16 cellular contexts compared by ENCODE assay signal in the genomic region with DNA sequence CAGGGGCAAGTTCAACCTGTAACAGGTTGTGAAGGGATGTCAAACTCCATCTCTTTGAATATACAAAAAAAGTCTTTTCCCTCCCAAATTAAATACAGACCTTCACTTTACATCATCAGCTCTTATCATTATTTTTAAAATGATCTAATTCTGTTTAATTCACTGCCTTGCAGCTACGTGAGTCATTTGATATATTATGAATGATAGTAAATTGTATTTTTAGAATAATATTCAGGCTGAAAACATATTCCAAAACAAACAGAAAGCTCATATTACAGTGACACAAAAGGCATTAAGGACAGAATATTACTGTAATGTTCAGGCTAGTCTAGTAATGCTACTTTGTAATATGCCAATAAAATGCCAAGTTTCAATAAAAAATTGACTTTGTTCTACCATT. TPM values are rescaled to one million over a fixed set of nuclear protein-coding genes. Genes with fewer than 3 reads are reported as not detected.
DNase-seq lines count a peak whose midpoint lies in the region; ATAC-seq, FAIRE-seq and TF ChIP-seq lines count a peak whose summit lies in the region.
"Had no signal": no experiment of that assay in that cellular context is flagged by ENCODE, and none has a peak within 500 bp of the region (broad histone marks: within the 10 kb centered on the region; RNA-seq: fewer than 3 reads in every experiment).

No MANE protein-coding gene starts in this region.

- TF ChIP-seq CTCF in left ventricle myocardium inferior (IDR thresholded peaks at IDR 0.05; ENCODE audit: borderline replicate concordance) (no peak), body of pancreas (IDR thresholded peaks at IDR 0.05) (no peak), GM13976 (IDR thresholded peaks at IDR 0.05; ENCODE audit: borderline replicate concordance, control extremely low read depth, extremely low read depth, insufficient read depth, missing control alignments) (no peak)

- in situ Hi-C loops in GM13976 (cut with MboI; ENCODE audit: low sequenced_read_pairs, unreplicated experiment): no loop called here

- intact Hi-C loops in left ventricle myocardium inferior (cut with micrococcal nuclease): no loop called here
- intact Hi-C loops in Right ventricle myocardium inferior (cut with DNase I): no loop called here
- intact Hi-C loops in body of pancreas (cut with DNase I): no loop called here
- intact Hi-C loops in aorta (cut with DNase I): no loop called here

- DNase-seq in left ventricle myocardium inferior: no peak
- DNase-seq in Right ventricle myocardium inferior (ENCODE audit: missing footprints): no peak
- DNase-seq in body of pancreas: no peak
- DNase-seq in hepatic stellate cell (ENCODE audit: low spot score): peak; percentile 40
- no peak for DNase-seq in aorta
- no peak for DNase-seq in GM12891 (ENCODE audit: insufficient read length, low spot score)
- no peak for DNase-seq in naive thymus-derived CD8-positive, alpha-beta T cell
- no peak for DNase-seq in GM13976 (ENCODE audit: low spot score)
- DNase-seq: NCI-H226; NCI-H69; NK-92 treated with Interleukin-12 subunit alpha and Interleukin-12 subunit beta, amount 100 ng/mL, for 24 hours had no signal

- 18 to 21% methylated on average over 1 of the region's 1 CpG for WGBS in body of pancreas, 2 donors
- 6 to 8% methylated on average over 1 of the region's 1 CpG for WGBS in aorta, 2 donors

- H3K4me1 ChIP-seq in left ventricle myocardium inferior (no peaks in the 10 kb centered on the region), body of pancreas (peaks cover 36% of the 10 kb centered on the region), aorta (ENCODE audit: control insufficient read depth in 1 of 2, insufficient read depth in 2 of 2, low read length in 2 of 2) (no peaks in the 10 kb centered on the region)

- no peak for FAIRE-seq in GM12891 (lab: Jason Lieb, UNC)
- FAIRE-seq: K562 had no signal

- ATAC-seq in Right ventricle myocardium inferior: no peak
- peak; percentile 47 for ATAC-seq in body of pancreas
- peak; percentile 62 for ATAC-seq in aorta (ENCODE audit: low FRiP score)
- no peak for ATAC-seq in naive thymus-derived CD8-positive, alpha-beta T cell
- ATAC-seq: HCT116, K562 had no signal

- H3K4me1 Mint-ChIP-seq in naive thymus-derived CD8-positive, alpha-beta T cell: peaks cover 0 to 5% (median 0%) of the 10 kb centered on the region in 4 donors

- H3K36me3 Mint-ChIP-seq in naive thymus-derived CD8-positive, alpha-beta T cell: no peaks in the 10 kb centered on the region

- H3K9me3 ChIP-seq in left ventricle myocardium inferior (replicated peaks) (no peaks in the 10 kb centered on the region), body of pancreas (no peaks in the 10 kb centered on the region), aorta (ENCODE audit: control insufficient read depth, low read length) (no peaks in the 10 kb centered on the region)
- H3K9me3 ChIP-seq: BLaER1 treated with 17β-estradiol and CSF1 and Interleukin-3, amounts not matched to agents 10 nM and 100 nM had no signal

- H3K27me3 ChIP-seq in left ventricle myocardium inferior (ENCODE audit: low read depth) (peaks cover 6% of the 10 kb centered on the region), body of pancreas (no peaks in the 10 kb centered on the region), aorta (ENCODE audit: control insufficient read depth in 1 of 2, insufficient read depth in 2 of 2, low read length in 1 of 2) (no peaks in the 10 kb centered on the region)
- H3K27me3 ChIP-seq: BLaER1 treated with 17β-estradiol and CSF1 and Interleukin-3, amounts not matched to agents 10 nM and 100 nM had no signal

- no peak for TF ChIP-seq POLR2A in body of pancreas (IDR thresholded peaks at IDR 0.05)
- no peak for TF ChIP-seq POLR2A in GM12891 (IDR thresholded peaks at IDR 0.05; ENCODE audit: low read depth, low read length)

- no peaks in the 10 kb centered on the region for H3K9me3 Mint-ChIP-seq in naive thymus-derived CD8-positive, alpha-beta T cell

- H3K36me3 ChIP-seq in left ventricle myocardium inferior (no peaks in the 10 kb centered on the region), body of pancreas (replicated peaks in 1 of 2; ENCODE audit: insufficient read depth in 1 of 2, low read depth in 2 of 2) (no peaks in the 10 kb centered on the region), aorta (ENCODE audit: control insufficient read depth in 1 of 2, insufficient read depth in 2 of 2, low read length in 1 of 2) (no peaks in the 10 kb centered on the region)

- no peak overlapping the region for H3K27ac Mint-ChIP-seq in naive thymus-derived CD8-positive, alpha-beta T cell

- H3K4me3 ChIP-seq in left ventricle myocardium inferior (no peak overlapping the region), body of pancreas (no peak overlapping the region), aorta (ENCODE audit: low read length in 2 of 2) (no peak overlapping the region)
- H3K4me3 ChIP-seq: BLaER1 treated with 17β-estradiol and CSF1 and Interleukin-3, amounts not matched to agents 10 nM and 100 nM; K562 had no signal

- no peak overlapping the region for H3K4me3 Mint-ChIP-seq in naive thymus-derived CD8-positive, alpha-beta T cell

- H3K27ac ChIP-seq in left ventricle myocardium inferior (replicated peaks): peak overlapping the region; percentile 24
- peak overlapping the region in 3 of 4 donors; percentile 11 to 54 (median 12) for H3K27ac ChIP-seq in body of pancreas
- no peak overlapping the region for H3K27ac ChIP-seq in aorta (ENCODE audit: low read depth in 1 of 2, low read length in 2 of 2)
- H3K27ac ChIP-seq: 22Rv1, HL-60 had no signal

- POLR2A ChIA-PET in naive thymus-derived CD8-positive, alpha-beta T cell (lab: Charles Lee): no interaction called here

- peaks cover 5 to 20% (median 9%) of the 10 kb centered on the region in 5 donors for H3K27me3 Mint-ChIP-seq in naive thymus-derived CD8-positive, alpha-beta T cell

TF ChIP-seq in GM12891, 5 proteins besides CTCF, POLR2A, EP300 and RAD21:
- TF ChIP-seq POLR2AphosphoS5 (IDR thresholded peaks at IDR 0.05; ENCODE audit: low read depth, low read length): no peak
- no peak for TF ChIP-seq SPI1 (IDR thresholded peaks at IDR 0.05; ENCODE audit: low read depth, low read length)
- no peak for TF ChIP-seq POU2F2 (IDR thresholded peaks at IDR 0.05; ENCODE audit: low read depth, low read length)
- TF ChIP-seq TAF1 (IDR thresholded peaks at IDR 0.05; ENCODE audit: low read depth, low read length): no peak
- TF ChIP-seq PAX5 (IDR thresholded peaks at IDR 0.05; ENCODE audit: insufficient read depth, low read length, severe bottlenecking): no peak

RNA-seq across cellular contexts. Expression of a gene that starts 53.3 kb away (rescaled TPM):
- 4.3 TPM for total RNA-seq in left ventricle myocardium inferior
- total RNA-seq in Right ventricle myocardium inferior: 5.8 TPM
- total RNA-seq in body of pancreas: 10 to 100 TPM; 30.0 to 59.7 TPM
- total RNA-seq in aorta: 10 to 100 TPM; 27.7 to 47.3 TPM
- polyA plus RNA-seq in aorta: 10 to 100 TPM in 1 of 2 donors, 1 to 10 TPM in 1; 3.8 to 15.9 TPM
- 8.1 TPM for polyA plus RNA-seq in GM12891 (2012; ENCODE audit: low read depth, missing spikeins)
- 1 to 10 TPM in 1 of 2 experiments, under 1 TPM in 1; 0.36 to 2.2 TPM for total RNA-seq in naive thymus-derived CD8-positive, alpha-beta T cell
- polyA plus RNA-seq in naive thymus-derived CD8-positive, alpha-beta T cell: not detected

Comparison
In these comparisons a context has a peak if more than half of its experiments do, and no peak if none do; other contexts are left out.
1. H3K27ac ChIP-seq: peak in left ventricle myocardium inferior (single experiment) and body of pancreas (3 of 4); none in aorta (0 of 2).
2. ATAC-seq: peak in body of pancreas (single experiment) and aorta (single experiment); none in Right ventricle myocardium inferior (single experiment) and naive thymus-derived CD8-positive, alpha-beta T cell (0 of 2).